Comparison of ENCODE assay signal across 8 cellular contexts in the genomic region with DNA sequence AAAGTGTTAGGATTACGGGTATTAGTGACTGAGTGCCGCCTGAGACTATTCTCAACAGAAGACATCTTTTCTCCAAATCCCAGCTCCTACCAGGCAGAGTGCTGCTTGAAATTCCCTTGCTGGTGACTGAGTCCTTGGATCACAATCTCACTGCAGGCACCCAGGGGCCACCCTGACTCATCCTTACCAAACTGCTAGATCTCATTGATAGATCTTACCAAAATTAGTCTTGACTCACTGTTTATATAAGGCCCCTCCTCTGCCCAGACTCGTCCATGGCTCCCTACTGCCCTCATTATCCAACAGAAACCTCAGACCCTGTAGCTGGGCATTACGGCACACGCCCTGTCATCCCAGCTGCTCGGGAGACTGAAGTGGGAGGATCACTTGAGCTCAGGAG. TPM values are rescaled to one million over a fixed set of nuclear protein-coding genes. Genes with fewer than 3 reads are reported as not detected.
DNase-seq lines count a peak whose midpoint lies in the region; ATAC-seq and TF ChIP-seq lines count a peak whose summit lies in the region.

No MANE protein-coding gene starts in this region.

- H3K4me3 ChIP-seq in BLaER1 treated with 17β-estradiol and CSF1 and Interleukin-3, amounts not matched to agents 10 nM and 100 nM, result no peak overlapping the region
- H3K4me3 ChIP-seq in MG63 (no peak overlapping the region), colonic mucosa (no peak overlapping the region)

- H3K4me2 ChIP-seq in BLaER1 treated with 17β-estradiol and CSF1 and Interleukin-3, amounts not matched to agents 10 nM and 100 nM, result peak overlapping the region in 10 of 11 experiments; percentile 73 to 97 (median 95); a peak in 16 of 22 replicates

- ATAC-seq in omental fat pad (ENCODE audit: low FRiP score), result peak; percentile 27
- no peak for ATAC-seq in GM19035 (IDR thresholded peaks at IDR 0.05; ENCODE audit: unreplicated experiment)
- ATAC-seq in HG02840 (IDR thresholded peaks at IDR 0.05; ENCODE audit: low FRiP score, unreplicated experiment), result no peak
- ATAC-seq in HG02885 (IDR thresholded peaks at IDR 0.05; ENCODE audit: poor library complexity, unreplicated experiment), result no peak

- no peaks in the 10 kb centered on the region for H3K27me3 ChIP-seq in BLaER1 treated with 17β-estradiol and CSF1 and Interleukin-3, amounts not matched to agents 10 nM and 100 nM
- H3K27me3 ChIP-seq in MG63 (no peaks in the 10 kb centered on the region), colonic mucosa (no peaks in the 10 kb centered on the region)

- H3K4me1 ChIP-seq in BLaER1 treated with 17β-estradiol and CSF1 and Interleukin-3, amounts not matched to agents 10 nM and 100 nM, result peaks cover 80 to 100% (median 94%) of the 10 kb centered on the region in 10 experiments
- H3K4me1 ChIP-seq in colonic mucosa, result peaks cover 49% of the 10 kb centered on the region

- H3K36me3 ChIP-seq in BLaER1 treated with 17β-estradiol and CSF1 and Interleukin-3, amounts not matched to agents 10 nM and 100 nM, result peaks cover 0 to 10% (median 0%) of the 10 kb centered on the region in 11 experiments; a peak in 4 of 22 replicates
- H3K36me3 ChIP-seq in MG63, result peaks cover 4% of the 10 kb centered on the region
- no peaks in the 10 kb centered on the region for H3K36me3 ChIP-seq in colonic mucosa

- no peaks in the 10 kb centered on the region for H3K9me3 ChIP-seq in BLaER1 treated with 17β-estradiol and CSF1 and Interleukin-3, amounts not matched to agents 10 nM and 100 nM (replicated peaks in 1 of 11)
- H3K9me3 ChIP-seq in MG63 (no peaks in the 10 kb centered on the region), colonic mucosa (no peaks in the 10 kb centered on the region)

- intact Hi-C loops in colonic mucosa (cut with DNase I), result no loop called here

- DNase-seq in MG63 (peak; percentile 93), colonic mucosa (no peak), omental fat pad (ENCODE audit: low spot score) (no peak), NCI-H128 (lab: John Stamatoyannopoulos, UW; ENCODE audit: unreplicated experiment) (no peak)

- TF ChIP-seq CTCF in colonic mucosa (IDR thresholded peaks at IDR 0.05) (no peak), omental fat pad (IDR thresholded peaks at IDR 0.05) (no peak)

- peak overlapping the region in 6 of 11 experiments; percentile 83 to 94 (median 90); a peak in 9 of 22 replicates for H3K27ac ChIP-seq in BLaER1 treated with 17β-estradiol and CSF1 and Interleukin-3, amounts not matched to agents 10 nM and 100 nM
- H3K27ac ChIP-seq in colonic mucosa, result peak overlapping the region; percentile 84

- H3K9ac ChIP-seq in BLaER1 treated with 17β-estradiol and CSF1 and Interleukin-3, amounts not matched to agents 10 nM and 100 nM, result no peak overlapping the region
- H3K9ac ChIP-seq in colonic mucosa (ENCODE audit: low read depth in 2 of 2, low read length in 2 of 2), result peak overlapping the region in 1 of 2 donors; percentile 29

- peaks cover 0 to 70% (median 0%) of the 10 kb centered on the region in 11 experiments; a peak in 5 of 22 replicates for H4K20me1 ChIP-seq in BLaER1 treated with 17β-estradiol and CSF1 and Interleukin-3, amounts not matched to agents 10 nM and 100 nM

RNA-seq across cellular contexts. Expression of a gene that starts 14.7 kb away (rescaled TPM):
- total RNA-seq in MG63 (2014; rRNA removed; shearing (Covaris generic); ENCODE audit: low replicate concordance), result 17.5 and 25.7 TPM in 2 replicates
- total RNA-seq in colonic mucosa (10 to 100 TPM; 34.3 to 35.8 TPM), omental fat pad (10 to 100 TPM; 17.5 to 42.1 (median 26.0) TPM)

RNA-seq across cellular contexts. Expression of a gene that starts 22.7 kb away (rescaled TPM):
- total RNA-seq in MG63 (2014; rRNA removed; shearing (Covaris generic); ENCODE audit: low replicate concordance), result 2.3 and 4.1 TPM in 2 replicates
- 1 to 10 TPM; 4.5 to 5.0 TPM for total RNA-seq in colonic mucosa
- 10 to 100 TPM in 3 of 4 donors, 1 to 10 TPM in 1; 7.1 to 47.9 (median 21.0) TPM for total RNA-seq in omental fat pad

RNA-seq across cellular contexts. Expression of a gene that starts 44.6 kb away (rescaled TPM):
- total RNA-seq in MG63 (2014; rRNA removed; shearing (Covaris generic); ENCODE audit: low replicate concordance), result 6.9 and 19.5 TPM in 2 replicates
- 100 to 1,000 TPM; 151 to 194 TPM for total RNA-seq in colonic mucosa
- 10 to 100 TPM; 38.5 to 71.7 (median 60.4) TPM for total RNA-seq in omental fat pad

RNA-seq across cellular contexts. Expression of a gene that starts 44.8 kb away (rescaled TPM):
- total RNA-seq in MG63 (2014; rRNA removed; shearing (Covaris generic); ENCODE audit: low replicate concordance), result 1.0 and 2.6 TPM in 2 replicates
- total RNA-seq in colonic mucosa, result 1 to 10 TPM; 1.1 to 1.6 TPM
- total RNA-seq in omental fat pad, result 1 to 10 TPM in 3 of 4 donors, under 1 TPM in 1; 0.95 to 2.7 (median 1.8) TPM

RNA-seq across cellular contexts. Expression of a gene that starts 45.4 kb away (rescaled TPM):
- total RNA-seq in MG63 (2014; rRNA removed; shearing (Covaris generic); ENCODE audit: low replicate concordance), result not detected in 2 replicates
- under 1 TPM; 0.21 to 0.44 TPM for total RNA-seq in colonic mucosa
- total RNA-seq in omental fat pad, result 10 to 100 TPM in 1 of 4 donors, 1 to 10 TPM in 3; 7.1 to 17.8 (median 8.6) TPM
